ENCODE assay signal across 9 cellular contexts in genomic region chr10:25725917-25726716, GRCh38.
DNase-seq lines count a peak whose midpoint lies in the region; ATAC-seq and TF ChIP-seq lines count a peak whose summit lies in the region.
"Had no signal": no experiment of that assay in that cellular context is flagged by ENCODE, and none has a peak within 500 bp of the region (broad histone marks: within the 10 kb centered on the region; RNA-seq: fewer than 3 reads in every experiment).

No MANE protein-coding gene starts in this region.

- H3K27me3 Mint-ChIP-seq in HFFc6 (ENCODE audit: insufficient read depth) (peaks cover 5% of the 10 kb centered on the region), T-helper 17 cell (peaks cover 25% of the 10 kb centered on the region)

- H3K4ac ChIP-seq in trophoblast cell (ENCODE audit: low read depth, low read length): no peak overlapping the region

- H3K36me3 Mint-ChIP-seq in HFFc6 (ENCODE audit: low read depth) (no peaks in the 10 kb centered on the region), T-helper 17 cell (ENCODE audit: low read depth) (no peaks in the 10 kb centered on the region)

- POLR2A ChIA-PET in A673 (lab: Charles Lee; ENCODE audit: low non-redundant PET): no interaction called here

- H3K79me1 ChIP-seq in trophoblast cell (ENCODE audit: low read length): no peaks in the 10 kb centered on the region

- no TSS peak for BruUV-seq in A673 (replicated peaks; lab: Mats Ljungman, UMichigan)

- H3K9ac ChIP-seq in SK-N-MC (ENCODE audit: insufficient read length): no peak overlapping the region
- no peak overlapping the region for H3K9ac ChIP-seq in trophoblast cell (ENCODE audit: low read length)

- H3K27me3 ChIP-seq in A673 (replicated peaks; ENCODE audit: insufficient read depth, low read depth, low read length, poor library complexity) (no peaks in the 10 kb centered on the region), trophoblast cell (ENCODE audit: insufficient read depth, low read length) (no peaks in the 10 kb centered on the region)

- no peak overlapping the region for H4K12ac ChIP-seq in trophoblast cell (ENCODE audit: low read depth, low read length)

- no peak overlapping the region for H2AK5ac ChIP-seq in trophoblast cell (ENCODE audit: low read length)

- no peak overlapping the region for H3K4me2 ChIP-seq in trophoblast cell (ENCODE audit: low read length)

- no peak overlapping the region for H4K91ac ChIP-seq in trophoblast cell (ENCODE audit: low read depth, low read length)

- no peak overlapping the region for H3K14ac ChIP-seq in trophoblast cell (ENCODE audit: low read length)

- peak; percentile 79 for TF ChIP-seq CTCF in A673 (conservative IDR thresholded peaks at IDR 0.05; ENCODE audit: low read depth, low read length)
- TF ChIP-seq CTCF in HFFc6 (IDR thresholded peaks at IDR 0.05): peak; percentile 87
- peak; percentile 81 for TF ChIP-seq CTCF in fibroblast of pulmonary artery (IDR thresholded peaks at IDR 0.05; ENCODE audit: low read length, missing control alignments)

- no peak overlapping the region for H3K18ac ChIP-seq in trophoblast cell (ENCODE audit: low read length)

- H3K27ac ChIP-seq in A673 (ENCODE audit: low read depth, low read length, poor library complexity, severe bottlenecking): no peak overlapping the region
- peak overlapping the region; percentile 57; the same call in 1 of the 2 replicates for H3K27ac ChIP-seq in SK-N-MC
- no peak overlapping the region for H3K27ac ChIP-seq in trophoblast cell (ENCODE audit: low read depth, low read length)
- H3K27ac ChIP-seq: HL-60 had no signal

- CTCF ChIA-PET in A673 (lab: Charles Lee): interaction anchor here (1.0 to 1.4 kb wide), 2 partner anchors 149 to 544 kb away, joined by 4 to 5 read pairs; no protein-coding TSS in a partner anchor

- no peaks in the 10 kb centered on the region for H3K79me2 ChIP-seq in trophoblast cell (ENCODE audit: control insufficient read depth, insufficient read depth, low read length, poor library complexity)

- H4K8ac ChIP-seq in trophoblast cell (ENCODE audit: low read depth, low read length): no peak overlapping the region

- no peaks in the 10 kb centered on the region for H3K9me3 Mint-ChIP-seq in HFFc6

- H3K4me1 Mint-ChIP-seq in HFFc6 (ENCODE audit: low read depth): no peaks in the 10 kb centered on the region
- peaks cover 10% of the 10 kb centered on the region for H3K4me1 Mint-ChIP-seq in T-helper 17 cell

- 100% methylated on average over 1 of the region's 6 CpGs for WGBS in trophoblast cell (ENCODE audit: extremely low coverage, insufficient coverage, insufficient read length)

- no peak overlapping the region for H2AFZ ChIP-seq in trophoblast cell (ENCODE audit: insufficient read depth, low read length, poor library complexity)

- no peak overlapping the region for H3K23ac ChIP-seq in trophoblast cell (ENCODE audit: low read length)

- H3K9me3 ChIP-seq in A673 (ENCODE audit: low read depth, low read length, poor library complexity, severe bottlenecking) (no peaks in the 10 kb centered on the region), SK-N-MC (ENCODE audit: low read depth, low read length) (no peaks in the 10 kb centered on the region), trophoblast cell (ENCODE audit: insufficient read depth, low read depth, low read length) (no peaks in the 10 kb centered on the region), T-helper 17 cell (ENCODE audit: control insufficient read depth, low read length, poor library complexity, severe bottlenecking) (no peaks in the 10 kb centered on the region)

- DNase-seq in A673 (ENCODE audit: low spot score): peak; percentile 89
- peak; percentile 61 for DNase-seq in GM03348 (ENCODE audit: low spot score)
- DNase-seq in HFFc6: peak; percentile 43
- peak; percentile 46 for DNase-seq in NCI-H1092 treated with DMSO at 0.1 percent for 48 hours (lab: John Stamatoyannopoulos, UW)
- DNase-seq in SK-N-MC (ENCODE audit: low read depth, low spot score): no peak
- peak; percentile 74 for DNase-seq in fibroblast of pulmonary artery (ENCODE audit: low read depth)
- DNase-seq in trophoblast cell: peak; percentile 48 to 89
- no peak for DNase-seq in T-helper 17 cell

- H3K36me3 ChIP-seq in A673 (ENCODE audit: insufficient read depth, low read length, poor library complexity, severe bottlenecking): no peaks in the 10 kb centered on the region
- no peaks in the 10 kb centered on the region for H3K36me3 ChIP-seq in SK-N-MC (ENCODE audit: insufficient read depth, low read length)
- H3K36me3 ChIP-seq in trophoblast cell (ENCODE audit: control insufficient read depth in 1 of 2, insufficient read depth in 2 of 2, low read length in 2 of 2): no peaks in the 10 kb centered on the region

- no peak overlapping the region for H2BK12ac ChIP-seq in trophoblast cell (ENCODE audit: low read length)

- H3K4me1 ChIP-seq in A673 (ENCODE audit: insufficient read depth, low read length, poor library complexity, severe bottlenecking) (no peaks in the 10 kb centered on the region), trophoblast cell (ENCODE audit: control insufficient read depth in 1 of 2, insufficient read depth in 2 of 2, low read length in 2 of 2) (peaks cover 0 to 4% of the 10 kb centered on the region in 2 experiments)

- intact Hi-C loops in A673 (cut with micrococcal nuclease; ENCODE audit: unreplicated experiment): loop anchor here (1.0 to 10.0 kb wide), 3 partner anchors 149 to 831 kb away; no protein-coding TSS in a partner anchor

- no peak overlapping the region for H3K4me3 Mint-ChIP-seq in HFFc6
- H3K4me3 Mint-ChIP-seq in T-helper 17 cell: no peak overlapping the region

- no peak overlapping the region for H3K27ac Mint-ChIP-seq in HFFc6
- no peak overlapping the region for H3K27ac Mint-ChIP-seq in T-helper 17 cell

- H3K4me3 ChIP-seq in A673 (ENCODE audit: low read depth, low read length, poor library complexity, severe bottlenecking) (no peak overlapping the region), SK-N-MC (no peak overlapping the region), fibroblast of pulmonary artery (replicated peaks; ENCODE audit: low read depth, low read length) (no peak overlapping the region), trophoblast cell (ENCODE audit: low read depth, low read length) (no peak overlapping the region)

- no peak overlapping the region for H2BK120ac ChIP-seq in trophoblast cell (ENCODE audit: insufficient read depth, low read length, poor library complexity)

- no peak overlapping the region for H2BK5ac ChIP-seq in trophoblast cell (ENCODE audit: low read depth, low read length, poor library complexity)

- no peak for ATAC-seq in T-helper 17 cell

Comparison
In these comparisons a context has a peak if more than half of its experiments do, and no peak if none do; other contexts are left out.
1. DNase-seq: peak in A673 (single experiment), GM03348 (single experiment), HFFc6 (single experiment), NCI-H1092 treated with DMSO at 0.1 percent for 48 hours (single experiment), fibroblast of pulmonary artery (single experiment) and trophoblast cell (2 of 2); none in SK-N-MC (single experiment) and T-helper 17 cell (0 of 3).
2. Peak in every context shown above with its lines, with median percentiles within 50 percentile points of each other: CTCF ChIP-seq.